1 cellular context compared by ENCODE assay signal in the genomic region with DNA sequence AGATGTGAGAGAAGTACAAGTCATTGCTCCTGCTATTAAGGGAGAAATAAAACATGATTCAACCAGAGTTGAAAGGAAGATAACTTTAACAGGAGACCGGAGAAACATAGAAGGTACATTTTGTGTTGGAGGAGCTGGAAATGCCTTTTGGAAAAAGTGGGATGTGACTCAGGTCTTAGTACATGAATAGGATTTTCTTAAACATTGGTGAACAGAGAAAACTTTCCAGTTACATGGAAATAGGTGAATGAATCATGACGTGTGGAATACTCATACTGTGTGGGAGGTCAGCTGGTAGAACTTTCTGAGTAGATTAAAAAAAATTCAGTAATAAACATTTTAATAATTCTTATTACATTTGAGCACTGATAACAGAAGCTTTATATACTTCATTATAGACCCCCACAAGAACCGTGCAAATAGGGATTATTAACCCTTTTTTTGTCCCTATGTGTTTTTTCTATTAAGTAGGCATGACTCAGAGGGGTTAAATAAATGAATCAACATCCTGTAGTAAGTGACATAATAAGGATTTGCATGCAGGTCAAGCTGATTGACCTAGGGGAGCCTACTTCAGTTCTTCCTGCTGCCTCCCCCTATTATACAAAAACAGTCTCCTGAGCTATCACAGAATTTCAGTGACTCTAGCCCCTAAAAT.
TF ChIP-seq lines count a peak whose summit lies in the region.

No MANE protein-coding gene starts in this region.

TF ChIP-seq in GM23338, 12 proteins besides CTCF, POLR2A, EP300 and RAD21:
- TF ChIP-seq, protein P1, sequence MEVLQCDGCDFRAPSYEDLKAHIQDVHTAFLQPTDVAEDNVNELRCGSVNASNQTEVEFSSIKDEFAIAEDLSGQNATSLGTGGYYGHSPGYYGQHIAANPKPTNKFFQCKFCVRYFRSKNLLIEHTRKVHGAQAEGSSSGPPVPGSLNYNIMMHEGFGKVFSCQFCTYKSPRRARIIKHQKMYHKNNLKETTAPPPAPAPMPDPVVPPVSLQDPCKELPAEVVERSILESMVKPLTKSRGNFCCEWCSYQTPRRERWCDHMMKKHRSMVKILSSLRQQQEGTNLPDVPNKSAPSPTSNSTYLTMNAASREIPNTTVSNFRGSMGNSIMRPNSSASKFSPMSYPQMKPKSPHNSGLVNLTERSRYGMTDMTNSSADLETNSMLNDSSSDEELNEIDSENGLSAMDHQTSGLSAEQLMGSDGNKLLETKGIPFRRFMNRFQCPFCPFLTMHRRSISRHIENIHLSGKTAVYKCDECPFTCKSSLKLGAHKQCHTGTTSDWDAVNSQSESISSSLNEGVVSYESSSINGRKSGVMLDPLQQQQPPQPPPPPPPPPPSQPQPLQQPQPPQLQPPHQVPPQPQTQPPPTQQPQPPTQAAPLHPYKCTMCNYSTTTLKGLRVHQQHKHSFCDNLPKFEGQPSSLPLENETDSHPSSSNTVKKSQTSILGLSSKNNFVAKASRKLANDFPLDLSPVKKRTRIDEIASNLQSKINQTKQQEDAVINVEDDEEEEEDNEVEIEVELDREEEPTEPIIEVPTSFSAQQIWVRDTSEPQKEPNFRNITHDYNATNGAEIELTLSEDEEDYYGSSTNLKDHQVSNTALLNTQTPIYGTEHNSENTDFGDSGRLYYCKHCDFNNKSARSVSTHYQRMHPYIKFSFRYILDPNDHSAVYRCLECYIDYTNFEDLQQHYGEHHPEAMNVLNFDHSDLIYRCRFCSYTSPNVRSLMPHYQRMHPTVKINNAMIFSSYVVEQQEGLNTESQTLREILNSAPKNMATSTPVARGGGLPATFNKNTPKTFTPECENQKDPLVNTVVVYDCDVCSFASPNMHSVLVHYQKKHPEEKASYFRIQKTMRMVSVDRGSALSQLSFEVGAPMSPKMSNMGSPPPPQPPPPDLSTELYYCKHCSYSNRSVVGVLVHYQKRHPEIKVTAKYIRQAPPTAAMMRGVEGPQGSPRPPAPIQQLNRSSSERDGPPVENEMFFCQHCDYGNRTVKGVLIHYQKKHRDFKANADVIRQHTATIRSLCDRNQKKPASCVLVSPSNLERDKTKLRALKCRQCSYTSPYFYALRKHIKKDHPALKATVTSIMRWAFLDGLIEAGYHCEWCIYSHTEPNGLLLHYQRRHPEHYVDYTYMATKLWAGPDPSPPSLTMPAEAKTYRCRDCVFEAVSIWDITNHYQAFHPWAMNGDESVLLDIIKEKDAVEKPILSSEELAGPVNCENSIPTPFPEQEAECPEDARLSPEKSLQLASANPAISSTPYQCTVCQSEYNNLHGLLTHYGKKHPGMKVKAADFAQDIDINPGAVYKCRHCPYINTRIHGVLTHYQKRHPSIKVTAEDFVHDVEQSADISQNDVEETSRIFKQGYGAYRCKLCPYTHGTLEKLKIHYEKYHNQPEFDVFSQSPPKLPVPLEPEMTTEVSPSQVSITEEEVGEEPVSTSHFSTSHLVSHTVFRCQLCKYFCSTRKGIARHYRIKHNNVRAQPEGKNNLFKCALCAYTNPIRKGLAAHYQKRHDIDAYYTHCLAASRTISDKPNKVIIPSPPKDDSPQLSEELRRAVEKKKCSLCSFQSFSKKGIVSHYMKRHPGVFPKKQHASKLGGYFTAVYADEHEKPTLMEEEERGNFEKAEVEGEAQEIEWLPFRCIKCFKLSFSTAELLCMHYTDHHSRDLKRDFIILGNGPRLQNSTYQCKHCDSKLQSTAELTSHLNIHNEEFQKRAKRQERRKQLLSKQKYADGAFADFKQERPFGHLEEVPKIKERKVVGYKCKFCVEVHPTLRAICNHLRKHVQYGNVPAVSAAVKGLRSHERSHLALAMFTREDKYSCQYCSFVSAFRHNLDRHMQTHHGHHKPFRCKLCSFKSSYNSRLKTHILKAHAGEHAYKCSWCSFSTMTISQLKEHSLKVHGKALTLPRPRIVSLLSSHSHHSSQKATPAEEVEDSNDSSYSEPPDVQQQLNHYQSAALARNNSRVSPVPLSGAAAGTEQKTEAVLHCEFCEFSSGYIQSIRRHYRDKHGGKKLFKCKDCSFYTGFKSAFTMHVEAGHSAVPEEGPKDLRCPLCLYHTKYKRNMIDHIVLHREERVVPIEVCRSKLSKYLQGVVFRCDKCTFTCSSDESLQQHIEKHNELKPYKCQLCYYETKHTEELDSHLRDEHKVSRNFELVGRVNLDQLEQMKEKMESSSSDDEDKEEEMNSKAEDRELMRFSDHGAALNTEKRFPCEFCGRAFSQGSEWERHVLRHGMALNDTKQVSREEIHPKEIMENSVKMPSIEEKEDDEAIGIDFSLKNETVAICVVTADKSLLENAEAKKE (CRISPR knock-in tag; IDR thresholded peaks at IDR 0.05): no peak
- TF ChIP-seq EZH2phosphoT487 (IDR thresholded peaks at IDR 0.05; ENCODE audit: unreplicated experiment) (no peak), CREB1 (CRISPR knock-in tag; IDR thresholded peaks at IDR 0.05; ENCODE audit: low read depth) (no peak), ZNF114 (CRISPR knock-in tag; IDR thresholded peaks at IDR 0.05) (no peak), POLR2AphosphoS5 (IDR thresholded peaks at IDR 0.05; ENCODE audit: low read depth) (no peak), NANOG (IDR thresholded peaks at IDR 0.05; ENCODE audit: borderline replicate concordance) (no peak), JUNB (IDR thresholded peaks at IDR 0.05; ENCODE audit: unreplicated experiment) (no peak), ZNF331 (CRISPR knock-in tag; IDR thresholded peaks at IDR 0.05; ENCODE audit: low read depth) (no peak), STAT1 (IDR thresholded peaks at IDR 0.05; ENCODE audit: unreplicated experiment) (no peak), EZH2 (IDR thresholded peaks at IDR 0.05; ENCODE audit: low read depth, unreplicated experiment) (no peak)
- TF ChIP-seq, protein P2, sequence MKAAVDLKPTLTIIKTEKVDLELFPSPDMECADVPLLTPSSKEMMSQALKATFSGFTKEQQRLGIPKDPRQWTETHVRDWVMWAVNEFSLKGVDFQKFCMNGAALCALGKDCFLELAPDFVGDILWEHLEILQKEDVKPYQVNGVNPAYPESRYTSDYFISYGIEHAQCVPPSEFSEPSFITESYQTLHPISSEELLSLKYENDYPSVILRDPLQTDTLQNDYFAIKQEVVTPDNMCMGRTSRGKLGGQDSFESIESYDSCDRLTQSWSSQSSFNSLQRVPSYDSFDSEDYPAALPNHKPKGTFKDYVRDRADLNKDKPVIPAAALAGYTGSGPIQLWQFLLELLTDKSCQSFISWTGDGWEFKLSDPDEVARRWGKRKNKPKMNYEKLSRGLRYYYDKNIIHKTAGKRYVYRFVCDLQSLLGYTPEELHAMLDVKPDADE (IDR thresholded peaks at IDR 0.05): no peak
- TF ChIP-seq, protein P3, sequence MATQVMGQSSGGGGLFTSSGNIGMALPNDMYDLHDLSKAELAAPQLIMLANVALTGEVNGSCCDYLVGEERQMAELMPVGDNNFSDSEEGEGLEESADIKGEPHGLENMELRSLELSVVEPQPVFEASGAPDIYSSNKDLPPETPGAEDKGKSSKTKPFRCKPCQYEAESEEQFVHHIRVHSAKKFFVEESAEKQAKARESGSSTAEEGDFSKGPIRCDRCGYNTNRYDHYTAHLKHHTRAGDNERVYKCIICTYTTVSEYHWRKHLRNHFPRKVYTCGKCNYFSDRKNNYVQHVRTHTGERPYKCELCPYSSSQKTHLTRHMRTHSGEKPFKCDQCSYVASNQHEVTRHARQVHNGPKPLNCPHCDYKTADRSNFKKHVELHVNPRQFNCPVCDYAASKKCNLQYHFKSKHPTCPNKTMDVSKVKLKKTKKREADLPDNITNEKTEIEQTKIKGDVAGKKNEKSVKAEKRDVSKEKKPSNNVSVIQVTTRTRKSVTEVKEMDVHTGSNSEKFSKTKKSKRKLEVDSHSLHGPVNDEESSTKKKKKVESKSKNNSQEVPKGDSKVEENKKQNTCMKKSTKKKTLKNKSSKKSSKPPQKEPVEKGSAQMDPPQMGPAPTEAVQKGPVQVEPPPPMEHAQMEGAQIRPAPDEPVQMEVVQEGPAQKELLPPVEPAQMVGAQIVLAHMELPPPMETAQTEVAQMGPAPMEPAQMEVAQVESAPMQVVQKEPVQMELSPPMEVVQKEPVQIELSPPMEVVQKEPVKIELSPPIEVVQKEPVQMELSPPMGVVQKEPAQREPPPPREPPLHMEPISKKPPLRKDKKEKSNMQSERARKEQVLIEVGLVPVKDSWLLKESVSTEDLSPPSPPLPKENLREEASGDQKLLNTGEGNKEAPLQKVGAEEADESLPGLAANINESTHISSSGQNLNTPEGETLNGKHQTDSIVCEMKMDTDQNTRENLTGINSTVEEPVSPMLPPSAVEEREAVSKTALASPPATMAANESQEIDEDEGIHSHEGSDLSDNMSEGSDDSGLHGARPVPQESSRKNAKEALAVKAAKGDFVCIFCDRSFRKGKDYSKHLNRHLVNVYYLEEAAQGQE (IDR thresholded peaks at IDR 0.05; ENCODE audit: unreplicated experiment): no peak
